ENCODE assay signal across 24 cellular contexts in genomic region chr1:60223370-60223652, GRCh38.
"Had no signal": no experiment of that assay in that cellular context is flagged by ENCODE, and none has a peak within 500 bp of the region (broad histone marks: within the 10 kb centered on the region; RNA-seq: fewer than 3 reads in every experiment).

No MANE protein-coding gene starts in this region.

- H3K4me1 ChIP-seq: heart left ventricle, left lung, lower lobe of right lung, right lobe of liver, uterus had no signal

- H3K36me3 Mint-ChIP-seq: activated naive CD8-positive, alpha-beta T cell; natural killer cell treated with Interleukin-12 subunit alpha and Interleukin-12 subunit beta and Interleukin-15 and Interleukin-18, amount 100 ng/mL, for 72 hours; type B pancreatic cell had no signal

- H3K4me3 Mint-ChIP-seq: activated CD4-positive, alpha-beta T cell treated with anti-CD3 and anti-CD28 coated beads for 36 hours; activated naive CD8-positive, alpha-beta T cell; natural killer cell treated with Interleukin-12 subunit alpha and Interleukin-12 subunit beta and Interleukin-15 and Interleukin-18, amount 100 ng/mL, for 72 hours; type B pancreatic cell had no signal

- H3K27ac Mint-ChIP-seq: activated CD4-positive, alpha-beta T cell treated with anti-CD3 and anti-CD28 coated beads for 36 hours; activated naive CD8-positive, alpha-beta T cell; natural killer cell treated with Interleukin-12 subunit alpha and Interleukin-12 subunit beta and Interleukin-15 and Interleukin-18, amount 100 ng/mL, for 72 hours; type B pancreatic cell had no signal

- H3K4me3 ChIP-seq: coronary artery, dorsolateral prefrontal cortex, heart left ventricle, left lung, lower lobe of right lung, mucosa of descending colon, right lobe of liver, uterus had no signal

- H3K36me3 ChIP-seq: heart left ventricle, left lung, lower lobe of right lung, neutrophil, right lobe of liver, uterus had no signal

- H3K9me3 Mint-ChIP-seq: type B pancreatic cell had no signal

- DNase-seq: activated CD4-positive, alpha-beta T cell treated with anti-CD3 and anti-CD28 coated beads for 36 hours; activated CD4-positive, alpha-beta T cell treated with anti-CD3 and anti-CD28 coated beads, Interleukin-2, amount 50 U/mL, for 4 hours; activated CD4-positive, CD25-positive, alpha-beta regulatory T cell; activated CD8-positive, alpha-beta memory T cell treated with anti-CD3 and anti-CD28 coated beads for 24 hours; activated effector memory CD4-positive, alpha-beta T cell treated with Interleukin-2 at 50 U/mL for 16 hours; activated naive CD4-positive, alpha-beta T cell treated with Interleukin-2 at 50 U/mL for 16 hours; cerebellar nuclear complex; dorsolateral prefrontal cortex; foreskin fibroblast; heart left ventricle; hypothalamus; left lung; lower lobe of right lung; mesendoderm; mucosa of descending colon; right lobe of liver; stimulated activated CD4-positive, alpha-beta T cell treated with anti-CD3 and anti-CD28 coated beads, Interleukin-4, amount 100 ng/mL, for 1 hour; stimulated activated naive CD8-positive, alpha-beta T cell treated with anti-CD3 and anti-CD28 coated beads, Interleukin-15, Interleukin-2, amounts not matched to agents 100 U/mL and 50 U/mL, for 24 hours; uterus had no signal

- H3K27ac ChIP-seq: coronary artery, heart left ventricle, left lung, lower lobe of right lung, neutrophil, right lobe of liver, uterus had no signal

- H3K9me3 ChIP-seq: heart left ventricle, left lung, lower lobe of right lung, mucosa of descending colon, neutrophil, right lobe of liver, uterus had no signal

- H3K27me3 Mint-ChIP-seq: natural killer cell treated with Interleukin-12 subunit alpha and Interleukin-12 subunit beta and Interleukin-15 and Interleukin-18, amount 100 ng/mL, for 72 hours had no signal

- H3K27me3 ChIP-seq: dorsolateral prefrontal cortex, heart left ventricle, left lung, neutrophil, right lobe of liver, uterus had no signal
